ENCODE assay signal across 20 cellular contexts in the genomic region with DNA sequence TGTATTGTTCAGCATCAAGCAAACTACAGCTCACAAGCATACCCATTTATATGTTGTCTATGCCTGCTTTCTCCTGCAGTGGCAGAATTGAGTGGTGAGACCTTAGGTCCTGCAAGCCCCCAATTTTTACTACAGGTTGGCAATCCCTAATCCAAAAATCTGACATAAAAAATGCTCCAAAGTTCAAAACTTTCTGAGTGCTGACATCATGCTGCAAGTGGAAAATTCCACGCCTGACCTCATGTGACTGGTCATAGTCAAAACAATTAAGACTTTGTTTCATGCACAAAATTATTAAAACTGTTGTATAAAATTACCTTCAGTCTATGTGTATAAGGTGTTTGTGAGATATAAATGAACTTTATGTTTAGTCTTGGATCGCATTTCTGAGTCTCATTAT.
A peak's percentile ranks its signal among the peaks of the same experiment; 100 is the strongest.
DNase-seq lines count a peak whose midpoint lies in the region; ATAC-seq, FAIRE-seq and TF ChIP-seq lines count a peak whose summit lies in the region.
"Had no signal": no experiment of that assay in that cellular context is flagged by ENCODE, and none has a peak within 500 bp of the region (broad histone marks: within the 10 kb centered on the region; RNA-seq: fewer than 3 reads in every experiment).

No MANE protein-coding gene starts in this region.

- no peaks in the 10 kb centered on the region for H3K27me3 Mint-ChIP-seq in endodermal cell (ENCODE audit: insufficient read depth)
- H3K27me3 Mint-ChIP-seq: B cell; CD4-positive, CD25-positive, alpha-beta regulatory T cell; CD8-positive, alpha-beta memory T cell had no signal

- intact Hi-C loops in HepG2 (cut with micrococcal nuclease; ENCODE audit: unreplicated experiment) = no loop called here
- intact Hi-C loops in right lobe of liver (cut with DNase I) = no loop called here
- intact Hi-C loops in tibial artery (cut with DNase I; ENCODE audit: low total_unique reads) = no loop called here
- intact Hi-C loops in pancreas (cut with DNase I) = no loop called here

- H3K27ac ChIP-seq in HepG2 (ENCODE audit: extremely low read length, insufficient read depth, low read length) (no peak overlapping the region), right lobe of liver (no peak overlapping the region), endodermal cell (ENCODE audit: low read depth, low read length) (no peak overlapping the region), tibial artery (peak overlapping the region; percentile 2 to 3), pancreas (no peak overlapping the region)
- H3K27ac ChIP-seq: BLaER1 treated with 17β-estradiol and CSF1 and Interleukin-3, amounts not matched to agents 10 nM and 100 nM had no signal

- TF ChIP-seq RAD21 in HepG2 (CRISPR knock-in tag; IDR thresholded peaks at IDR 0.05) = no peak

- no peaks in the 10 kb centered on the region for H4K20me1 ChIP-seq in HepG2 (ENCODE audit: insufficient read depth, low read length)

- H3K9me3 ChIP-seq in HepG2 (ENCODE audit: low read length) (no peaks in the 10 kb centered on the region), right lobe of liver (no peaks in the 10 kb centered on the region), endodermal cell (ENCODE audit: control insufficient read depth, low read length) (no peaks in the 10 kb centered on the region), tibial artery (no peaks in the 10 kb centered on the region), pancreas (no peaks in the 10 kb centered on the region)
- H3K9me3 ChIP-seq: BLaER1 treated with 17β-estradiol and CSF1 and Interleukin-3, amounts not matched to agents 10 nM and 100 nM; HAP-1 had no signal

- POLR2A ChIA-PET in HepG2 (lab: Yijun Ruan, JAX) = no interaction called here

- H3K4me2 ChIP-seq in HepG2 (ENCODE audit: low read depth, low read length) = no peak overlapping the region
- H3K4me2 ChIP-seq: BLaER1 treated with 17β-estradiol and CSF1 and Interleukin-3, amounts not matched to agents 10 nM and 100 nM had no signal

- H3K36me3 ChIP-seq in HepG2 (replicated peaks in 1 of 2; ENCODE audit: control insufficient read depth in 1 of 2, insufficient read depth in 2 of 2, low read length in 2 of 2) (peaks cover 2 to 18% of the 10 kb centered on the region in 2 experiments; a peak in 3 of 5 replicates), right lobe of liver (peaks cover 0 to 2% (median 0%) of the 10 kb centered on the region in 4 donors), endodermal cell (ENCODE audit: control insufficient read depth, insufficient read depth, low read length) (peaks cover 34% of the 10 kb centered on the region), tibial artery (no peaks in the 10 kb centered on the region), pancreas (no peaks in the 10 kb centered on the region)

- H3K4me3 ChIP-seq in HepG2 (replicated peaks in 1 of 3; ENCODE audit: insufficient read depth in 1 of 3, low read depth in 2 of 3, low read length in 3 of 3) (no peak overlapping the region), right lobe of liver (no peak overlapping the region), endodermal cell (ENCODE audit: low read length) (no peak overlapping the region), tibial artery (no peak overlapping the region), pancreas (no peak overlapping the region)
- H3K4me3 ChIP-seq: BLaER1 treated with 17β-estradiol and CSF1 and Interleukin-3, amounts not matched to agents 10 nM and 100 nM; HAP-1; K562 had no signal

- no peak overlapping the region for H3K4me3 Mint-ChIP-seq in endodermal cell
- H3K4me3 Mint-ChIP-seq: B cell; CD4-positive, CD25-positive, alpha-beta regulatory T cell; CD8-positive, alpha-beta memory T cell had no signal

- H3K9ac ChIP-seq in HepG2 (ENCODE audit: insufficient read depth, low read depth, low read length) (no peak overlapping the region), endodermal cell (ENCODE audit: extremely low read depth, low read length, poor library complexity, severe bottlenecking) (no peak overlapping the region)
- H3K9ac ChIP-seq: BLaER1 treated with 17β-estradiol and CSF1 and Interleukin-3, amounts not matched to agents 10 nM and 100 nM had no signal

- H3K4me1 Mint-ChIP-seq in endodermal cell = peaks cover 8% of the 10 kb centered on the region
- H3K4me1 Mint-ChIP-seq: B cell had no signal

- BruUV-seq in HepG2 (replicated peaks; lab: Mats Ljungman, UMichigan) = no TSS peak

- no peak for TF ChIP-seq POLR2A in HepG2 (IDR thresholded peaks at IDR 0.05; ENCODE audit: insufficient read depth in 1 of 2, low read depth in 2 of 2, low read length in 2 of 2)
- TF ChIP-seq POLR2A in right lobe of liver (IDR thresholded peaks at IDR 0.05) = no peak

- CTCF ChIA-PET in HepG2 (lab: Yijun Ruan, JAX; ENCODE audit: low intra/inter-chr PET ratio, low total read pairs) = no interaction called here

- no peaks in the 10 kb centered on the region for H3K79me2 ChIP-seq in HepG2 (ENCODE audit: insufficient read depth, low read length)

- H3K27me3 ChIP-seq in HepG2 (ENCODE audit: control insufficient read depth in 1 of 2, insufficient read depth in 2 of 2, low read length in 2 of 2) (no peaks in the 10 kb centered on the region), right lobe of liver (no peaks in the 10 kb centered on the region), endodermal cell (ENCODE audit: control insufficient read depth, insufficient read depth, low read length, poor library complexity, severe bottlenecking) (no peaks in the 10 kb centered on the region), tibial artery (no peaks in the 10 kb centered on the region), pancreas (no peaks in the 10 kb centered on the region)
- H3K27me3 ChIP-seq: BLaER1 treated with 17β-estradiol and CSF1 and Interleukin-3, amounts not matched to agents 10 nM and 100 nM had no signal

- no peak overlapping the region for H2AFZ ChIP-seq in HepG2 (ENCODE audit: low read length)

- ATAC-seq in HepG2 (no peak), right lobe of liver (no peak), HG03159 (IDR thresholded peaks at IDR 0.05; ENCODE audit: unreplicated experiment) (no peak), pancreas (no peak)
- ATAC-seq: K562 had no signal

- WGBS in HepG2 (ENCODE audit: low lambda C conversion rate) = 100% methylated on average over 2 of the region's 2 CpGs
- WGBS in right lobe of liver (ENCODE audit: insufficient coverage, low coverage, low lambda C conversion rate, missing lambda C conversion rate) = 92% methylated on average over 2 of the region's 2 CpGs
- WGBS in endodermal cell (ENCODE audit: insufficient coverage in 1 of 2, insufficient read length in 1 of 2), 2 experiments = 88 to 100% methylated on average over 1 to 2 of the region's 2 CpGs
- WGBS in pancreas, 2 donors = 97 to 98% methylated on average over 2 of the region's 2 CpGs

- H3K27ac Mint-ChIP-seq in endodermal cell = no peak overlapping the region
- H3K27ac Mint-ChIP-seq: B cell had no signal

- DNase-seq in HepG2 (ENCODE audit: low spot score) (peak; percentile 8), right lobe of liver (no peak), SK-MEL-5 (ENCODE audit: low read depth, low spot score) (peak; percentile 30), endodermal cell (no peak), tibial artery (no peak), pancreas (no peak), NCI-H128 (lab: John Stamatoyannopoulos, UW; ENCODE audit: unreplicated experiment) (no peak)
- DNase-seq: 8988T; CD4-positive, CD25-positive, alpha-beta regulatory T cell; CD8-positive, alpha-beta memory T cell; COR-L47; DMS 273 treated with DMSO at 0.1 percent for 48 hours; DMS53; DND-41 had no signal

- TF ChIP-seq EP300 in HepG2 (IDR thresholded peaks at IDR 0.05; ENCODE audit: low read depth in 2 of 2, low read length in 2 of 2) (no peak), HepG2 (CRISPR knock-in tag; IDR thresholded peaks at IDR 0.05; ENCODE audit: borderline replicate concordance) (no peak)

- in situ Hi-C loops in HepG2 (cut with HindIII; ENCODE audit: extremely low pct_ligation_motif_present, low pct_unique_long_range_greater_than_20kb) (no loop called here), SK-MEL-5 (cut with HindIII; ENCODE audit: low pct_unique_long_range_greater_than_20kb, low sequenced_read_pairs) (no loop called here)

- H3K36me3 Mint-ChIP-seq in endodermal cell (ENCODE audit: low read depth) = peaks cover 42% of the 10 kb centered on the region

- H3K9me3 Mint-ChIP-seq in endodermal cell = no peaks in the 10 kb centered on the region
- H3K9me3 Mint-ChIP-seq: CD4-positive, CD25-positive, alpha-beta regulatory T cell; CD8-positive, alpha-beta memory T cell had no signal

- peaks cover 9% of the 10 kb centered on the region for H3K4me1 ChIP-seq in HepG2 (ENCODE audit: insufficient read depth, low read length)
- no peaks in the 10 kb centered on the region for H3K4me1 ChIP-seq in right lobe of liver
- no peaks in the 10 kb centered on the region for H3K4me1 ChIP-seq in endodermal cell (ENCODE audit: control insufficient read depth, insufficient read depth, low read length)
- H3K4me1 ChIP-seq in tibial artery = peaks cover 0 to 55% (median 13%) of the 10 kb centered on the region in 4 donors
- H3K4me1 ChIP-seq in pancreas = peaks cover 0 to 11% (median 8%) of the 10 kb centered on the region in 3 donors
- H3K4me1 ChIP-seq: BLaER1 treated with 17β-estradiol and CSF1 and Interleukin-3, amounts not matched to agents 10 nM and 100 nM; HAP-1 had no signal

- TF ChIP-seq CTCF in HepG2 (CRISPR knock-in tag; IDR thresholded peaks at IDR 0.05) (no peak), right lobe of liver (IDR thresholded peaks at IDR 0.05) (no peak), endodermal cell (conservative IDR thresholded peaks at IDR 0.05) (peak; percentile 28), tibial artery (IDR thresholded peaks at IDR 0.05) (no peak), pancreas (IDR thresholded peaks at IDR 0.05) (no peak)

- FAIRE-seq in HepG2 (lab: Jason Lieb, UNC) = no peak
- FAIRE-seq in pancreas (lab: Jason Lieb, UNC) = no peak
- FAIRE-seq: GM12891, K562 had no signal

TF ChIP-seq in HepG2, 621 proteins besides CTCF, POLR2A, EP300 and RAD21 (continues in another document):
- TF ChIP-seq SOX5 (CRISPR knock-in tag; IDR thresholded peaks at IDR 0.05; ENCODE audit: borderline replicate concordance) = no peak
- TF ChIP-seq, protein P1, sequence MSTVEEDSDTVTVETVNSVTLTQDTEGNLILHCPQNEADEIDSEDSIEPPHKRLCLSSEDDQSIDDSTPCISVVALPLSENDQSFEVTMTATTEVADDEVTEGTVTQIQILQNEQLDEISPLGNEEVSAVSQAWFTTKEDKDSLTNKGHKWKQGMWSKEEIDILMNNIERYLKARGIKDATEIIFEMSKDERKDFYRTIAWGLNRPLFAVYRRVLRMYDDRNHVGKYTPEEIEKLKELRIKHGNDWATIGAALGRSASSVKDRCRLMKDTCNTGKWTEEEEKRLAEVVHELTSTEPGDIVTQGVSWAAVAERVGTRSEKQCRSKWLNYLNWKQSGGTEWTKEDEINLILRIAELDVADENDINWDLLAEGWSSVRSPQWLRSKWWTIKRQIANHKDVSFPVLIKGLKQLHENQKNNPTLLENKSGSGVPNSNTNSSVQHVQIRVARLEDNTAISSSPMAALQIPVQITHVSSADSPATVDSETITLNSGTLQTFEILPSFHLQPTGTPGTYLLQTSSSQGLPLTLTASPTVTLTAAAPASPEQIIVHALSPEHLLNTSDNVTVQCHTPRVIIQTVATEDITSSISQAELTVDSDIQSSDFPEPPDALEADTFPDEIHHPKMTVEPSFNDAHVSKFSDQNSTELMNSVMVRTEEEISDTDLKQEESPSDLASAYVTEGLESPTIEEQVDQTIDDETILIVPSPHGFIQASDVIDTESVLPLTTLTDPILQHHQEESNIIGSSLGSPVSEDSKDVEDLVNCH (CRISPR knock-in tag; IDR thresholded peaks at IDR 0.05) = no peak

Comparison
In these comparisons a context has a peak if more than half of its experiments do, and no peak if none do; other contexts are left out.
1. DNase-seq: peak in HepG2 (single experiment) and SK-MEL-5 (single experiment); none in right lobe of liver (0 of 3), endodermal cell (single experiment), tibial artery (0 of 2), pancreas (0 of 6) and NCI-H128 (single experiment).
2. H3K27ac ChIP-seq: peak in tibial artery (2 of 2); none in HepG2 (single experiment), right lobe of liver (0 of 3), endodermal cell (single experiment) and pancreas (0 of 4).